Comparison of ENCODE assay signal across 13 cellular contexts in the genomic region with DNA sequence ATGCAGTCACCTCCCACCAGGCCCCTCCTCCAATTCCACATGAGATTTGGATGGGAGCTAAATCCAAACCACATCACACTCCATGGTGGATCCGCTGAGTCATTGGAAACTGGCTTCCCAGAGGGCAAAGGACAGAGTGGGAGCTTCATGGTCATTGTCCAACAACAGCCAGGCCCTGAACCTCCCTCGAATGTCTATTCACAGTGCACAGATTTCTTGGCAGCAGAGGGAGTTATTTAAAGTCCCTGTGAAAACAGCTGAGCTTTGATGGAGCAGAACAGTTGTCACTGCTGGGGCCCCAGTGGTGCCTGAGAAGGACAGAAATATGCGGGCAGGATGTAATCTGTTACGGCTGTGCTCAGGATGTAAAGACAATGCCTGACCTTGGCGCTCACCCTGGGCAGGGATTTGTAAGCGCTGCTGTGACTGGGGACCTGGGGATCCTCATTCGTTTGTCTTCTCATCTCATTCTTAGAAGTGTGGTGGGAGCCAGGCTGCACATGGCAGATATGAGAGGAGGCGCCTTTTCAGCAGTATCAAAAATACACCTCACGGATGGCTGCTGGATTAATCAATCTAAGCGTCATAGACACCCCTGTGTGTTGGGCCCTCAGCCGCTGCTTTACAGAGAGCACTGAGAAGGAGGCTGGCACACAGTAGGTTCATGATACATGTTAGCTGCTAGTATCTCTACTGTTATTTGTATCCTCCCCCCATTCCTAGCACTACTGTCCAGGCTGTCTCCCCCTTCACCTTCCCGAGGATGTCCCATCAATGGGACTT.
DNase-seq lines count a peak whose midpoint lies in the region; ATAC-seq, FAIRE-seq and TF ChIP-seq lines count a peak whose summit lies in the region.
"Had no signal": no experiment of that assay in that cellular context is flagged by ENCODE, and none has a peak within 500 bp of the region (broad histone marks: within the 10 kb centered on the region; RNA-seq: fewer than 3 reads in every experiment).

No MANE protein-coding gene starts in this region.

- no peaks in the 10 kb centered on the region for H3K36me3 Mint-ChIP-seq in natural killer cell
- H3K36me3 Mint-ChIP-seq: activated naive CD4-positive, alpha-beta T cell treated with anti-CD3 and anti-CD28 coated beads, Interleukin-2, amount 50 U/mL, for 24 hours had no signal

- no peaks in the 10 kb centered on the region for H3K36me3 ChIP-seq in esophagus muscularis mucosa
- H3K36me3 ChIP-seq: esophagus squamous epithelium, MG63 had no signal

- peak; percentile 64 for ATAC-seq in Right ventricle myocardium inferior
- ATAC-seq in natural killer cell, result no peak
- ATAC-seq in HG03139 (IDR thresholded peaks at IDR 0.05; ENCODE audit: unreplicated experiment), result no peak
- no peak for ATAC-seq in HG02763 (IDR thresholded peaks at IDR 0.05; ENCODE audit: unreplicated experiment)
- ATAC-seq: SK-N-SH treated with all-trans-retinoic acid at 6 μM for 48 hours had no signal

- TF ChIP-seq POLR2A in esophagus muscularis mucosa (IDR thresholded peaks at IDR 0.05; ENCODE audit: low read depth), result no peak
- TF ChIP-seq POLR2A in GM12891 (IDR thresholded peaks at IDR 0.05; ENCODE audit: low read depth, low read length), result no peak

- H3K9me3 Mint-ChIP-seq in natural killer cell, result no peaks in the 10 kb centered on the region
- H3K9me3 Mint-ChIP-seq: activated naive CD4-positive, alpha-beta T cell treated with anti-CD3 and anti-CD28 coated beads, Interleukin-2, amount 50 U/mL, for 24 hours had no signal

- H3K4me3 Mint-ChIP-seq in natural killer cell, result no peak overlapping the region
- H3K4me3 Mint-ChIP-seq: activated naive CD4-positive, alpha-beta T cell treated with anti-CD3 and anti-CD28 coated beads, Interleukin-2, amount 50 U/mL, for 24 hours had no signal

- H3K4me1 ChIP-seq in esophagus muscularis mucosa, result no peaks in the 10 kb centered on the region
- H3K4me1 ChIP-seq: esophagus squamous epithelium, testis had no signal

- FAIRE-seq in GM12891 (lab: Jason Lieb, UNC), result no peak

- no peak overlapping the region for H3K4me3 ChIP-seq in esophagus muscularis mucosa
- H3K4me3 ChIP-seq: esophagus squamous epithelium, MG63, testis had no signal

- TF ChIP-seq EP300 in esophagus muscularis mucosa (IDR thresholded peaks at IDR 0.05), result no peak

- TF ChIP-seq CTCF in esophagus muscularis mucosa (IDR thresholded peaks at IDR 0.05) (no peak), natural killer cell (IDR thresholded peaks at IDR 0.05) (no peak)

- intact Hi-C loops in Right ventricle myocardium inferior (cut with DNase I), result no loop called here
- intact Hi-C loops in cardiac septum (cut with DNase I), result no loop called here
- intact Hi-C loops in esophagus muscularis mucosa (cut with DNase I), result no loop called here
- intact Hi-C loops in natural killer cell (cut with micrococcal nuclease), result no loop called here

- 76% methylated on average over 12 of the region's 12 CpGs for WGBS in esophagus muscularis mucosa

- no peaks in the 10 kb centered on the region for H3K4me1 Mint-ChIP-seq in natural killer cell
- H3K4me1 Mint-ChIP-seq: activated naive CD4-positive, alpha-beta T cell treated with anti-CD3 and anti-CD28 coated beads, Interleukin-2, amount 50 U/mL, for 24 hours had no signal

- H3K9me3 ChIP-seq in esophagus muscularis mucosa, result no peaks in the 10 kb centered on the region
- H3K9me3 ChIP-seq: esophagus squamous epithelium, MG63, testis had no signal

- DNase-seq in Right ventricle myocardium inferior (ENCODE audit: missing footprints) (no peak), cardiac septum (ENCODE audit: low spot score) (no peak), esophagus muscularis mucosa (ENCODE audit: extremely low spot score) (peak; percentile 85), natural killer cell (peak; percentile 2), GM12891 (ENCODE audit: insufficient read length, low spot score) (no peak)
- DNase-seq in activated naive CD4-positive, alpha-beta T cell treated with Interleukin-2 at 50 U/mL for 16 hours, result no peak
- DNase-seq: esophagus squamous epithelium, MG63, testis had no signal

- no peak overlapping the region for H3K27ac ChIP-seq in esophagus muscularis mucosa (replicated peaks in 1 of 4)
- H3K27ac ChIP-seq: esophagus squamous epithelium, testis had no signal

- H3K27me3 ChIP-seq in esophagus muscularis mucosa, result peaks cover 0 to 30% (median 0%) of the 10 kb centered on the region in 4 donors
- H3K27me3 ChIP-seq: MG63, testis had no signal

- H3K27ac Mint-ChIP-seq in natural killer cell, result no peak overlapping the region
- H3K27ac Mint-ChIP-seq: activated naive CD4-positive, alpha-beta T cell treated with anti-CD3 and anti-CD28 coated beads, Interleukin-2, amount 50 U/mL, for 24 hours had no signal

- no peaks in the 10 kb centered on the region for H3K27me3 Mint-ChIP-seq in natural killer cell (ENCODE audit: low read depth in 2 of 2)
- H3K27me3 Mint-ChIP-seq: activated naive CD4-positive, alpha-beta T cell treated with anti-CD3 and anti-CD28 coated beads, Interleukin-2, amount 50 U/mL, for 24 hours had no signal

TF ChIP-seq in GM12891, 5 proteins besides CTCF, POLR2A, EP300 and RAD21:
- no peak for TF ChIP-seq SPI1 (IDR thresholded peaks at IDR 0.05; ENCODE audit: low read depth, low read length)
- TF ChIP-seq PAX5 (IDR thresholded peaks at IDR 0.05; ENCODE audit: insufficient read depth, low read length, severe bottlenecking), result no peak
- no peak for TF ChIP-seq TAF1 (IDR thresholded peaks at IDR 0.05; ENCODE audit: low read depth, low read length)
- no peak for TF ChIP-seq POU2F2 (IDR thresholded peaks at IDR 0.05; ENCODE audit: low read depth, low read length)
- TF ChIP-seq POLR2AphosphoS5 (IDR thresholded peaks at IDR 0.05; ENCODE audit: low read depth, low read length), result no peak

Comparison
In these comparisons a context has a peak if more than half of its experiments do, and no peak if none do; other contexts are left out.
1. DNase-seq: peak in esophagus muscularis mucosa (single experiment) and natural killer cell (single experiment); none in Right ventricle myocardium inferior (single experiment), cardiac septum (single experiment), GM12891 (single experiment) and activated naive CD4-positive, alpha-beta T cell treated with Interleukin-2 at 50 U/mL for 16 hours (single experiment).